In the genomic region with DNA sequence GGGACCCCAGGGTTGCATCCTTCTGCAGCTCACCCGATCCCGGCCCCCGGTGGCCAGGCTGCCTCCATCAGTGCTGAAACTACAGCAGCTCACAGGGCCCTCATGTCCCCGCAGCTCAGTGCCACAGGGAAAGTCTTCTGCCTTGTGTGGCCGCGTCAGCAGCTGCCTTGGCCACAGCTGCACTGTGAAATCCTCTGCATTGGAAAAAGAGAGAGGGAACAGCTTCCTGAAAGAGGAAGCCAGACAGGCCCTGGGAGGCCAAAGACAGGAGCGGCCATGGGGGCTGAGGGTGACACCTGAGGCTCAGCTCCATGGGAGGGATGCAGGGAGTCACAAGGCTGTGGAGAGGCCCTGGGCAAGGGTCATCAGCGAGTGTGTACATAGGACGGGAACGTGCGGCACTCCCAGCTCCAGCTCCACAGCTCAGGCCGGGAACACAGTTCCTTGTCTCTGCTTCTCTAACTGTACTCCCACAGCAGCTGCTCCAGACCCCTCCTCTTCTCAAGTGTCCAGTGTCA, we compare ENCODE assay signal across 1 cellular context.
TF ChIP-seq lines count a peak whose summit lies in the region.

No MANE protein-coding gene starts in this region.

TF ChIP-seq in HepG2, 621 proteins besides CTCF, POLR2A, EP300 and RAD21 (continued from another document):
- TF ChIP-seq, protein P1, sequence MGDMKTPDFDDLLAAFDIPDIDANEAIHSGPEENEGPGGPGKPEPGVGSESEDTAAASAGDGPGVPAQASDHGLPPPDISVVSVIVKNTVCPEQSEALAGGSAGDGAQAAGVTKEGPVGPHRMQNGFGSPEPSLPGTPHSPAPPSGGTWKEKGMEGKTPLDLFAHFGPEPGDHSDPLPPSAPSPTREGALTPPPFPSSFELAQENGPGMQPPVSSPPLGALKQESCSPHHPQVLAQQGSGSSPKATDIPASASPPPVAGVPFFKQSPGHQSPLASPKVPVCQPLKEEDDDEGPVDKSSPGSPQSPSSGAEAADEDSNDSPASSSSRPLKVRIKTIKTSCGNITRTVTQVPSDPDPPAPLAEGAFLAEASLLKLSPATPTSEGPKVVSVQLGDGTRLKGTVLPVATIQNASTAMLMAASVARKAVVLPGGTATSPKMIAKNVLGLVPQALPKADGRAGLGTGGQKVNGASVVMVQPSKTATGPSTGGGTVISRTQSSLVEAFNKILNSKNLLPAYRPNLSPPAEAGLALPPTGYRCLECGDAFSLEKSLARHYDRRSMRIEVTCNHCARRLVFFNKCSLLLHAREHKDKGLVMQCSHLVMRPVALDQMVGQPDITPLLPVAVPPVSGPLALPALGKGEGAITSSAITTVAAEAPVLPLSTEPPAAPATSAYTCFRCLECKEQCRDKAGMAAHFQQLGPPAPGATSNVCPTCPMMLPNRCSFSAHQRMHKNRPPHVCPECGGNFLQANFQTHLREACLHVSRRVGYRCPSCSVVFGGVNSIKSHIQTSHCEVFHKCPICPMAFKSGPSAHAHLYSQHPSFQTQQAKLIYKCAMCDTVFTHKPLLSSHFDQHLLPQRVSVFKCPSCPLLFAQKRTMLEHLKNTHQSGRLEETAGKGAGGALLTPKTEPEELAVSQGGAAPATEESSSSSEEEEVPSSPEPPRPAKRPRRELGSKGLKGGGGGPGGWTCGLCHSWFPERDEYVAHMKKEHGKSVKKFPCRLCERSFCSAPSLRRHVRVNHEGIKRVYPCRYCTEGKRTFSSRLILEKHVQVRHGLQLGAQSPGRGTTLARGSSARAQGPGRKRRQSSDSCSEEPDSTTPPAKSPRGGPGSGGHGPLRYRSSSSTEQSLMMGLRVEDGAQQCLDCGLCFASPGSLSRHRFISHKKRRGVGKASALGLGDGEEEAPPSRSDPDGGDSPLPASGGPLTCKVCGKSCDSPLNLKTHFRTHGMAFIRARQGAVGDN (CRISPR knock-in tag; IDR thresholded peaks at IDR 0.05), result peak; percentile 98
- TF ChIP-seq ELF4 (CRISPR knock-in tag; IDR thresholded peaks at IDR 0.05; ENCODE audit: borderline replicate concordance) (no peak), PHF5A (CRISPR knock-in tag; IDR thresholded peaks at IDR 0.05; ENCODE audit: low read depth, unreplicated experiment) (no peak), STAG1 (CRISPR knock-in tag; IDR thresholded peaks at IDR 0.05) (0 out of 2 replicates have a peak, but pooled peaks have one; percentile 20), ZNF20 (CRISPR knock-in tag; IDR thresholded peaks at IDR 0.05) (no peak), KLF13 (CRISPR knock-in tag; IDR thresholded peaks at IDR 0.05) (no peak), ZNF816 (CRISPR knock-in tag; IDR thresholded peaks at IDR 0.05; ENCODE audit: borderline replicate concordance) (peak; percentile 40; the same call in 1 of the 2 replicates), NFE2 (CRISPR knock-in tag; IDR thresholded peaks at IDR 0.05) (no peak), SRY (CRISPR knock-in tag; IDR thresholded peaks at IDR 0.05) (0 out of 2 replicates have a peak, but pooled peaks have one; percentile 26), POGZ (CRISPR knock-in tag; IDR thresholded peaks at IDR 0.05) (no peak)
- TF ChIP-seq, protein P2, sequence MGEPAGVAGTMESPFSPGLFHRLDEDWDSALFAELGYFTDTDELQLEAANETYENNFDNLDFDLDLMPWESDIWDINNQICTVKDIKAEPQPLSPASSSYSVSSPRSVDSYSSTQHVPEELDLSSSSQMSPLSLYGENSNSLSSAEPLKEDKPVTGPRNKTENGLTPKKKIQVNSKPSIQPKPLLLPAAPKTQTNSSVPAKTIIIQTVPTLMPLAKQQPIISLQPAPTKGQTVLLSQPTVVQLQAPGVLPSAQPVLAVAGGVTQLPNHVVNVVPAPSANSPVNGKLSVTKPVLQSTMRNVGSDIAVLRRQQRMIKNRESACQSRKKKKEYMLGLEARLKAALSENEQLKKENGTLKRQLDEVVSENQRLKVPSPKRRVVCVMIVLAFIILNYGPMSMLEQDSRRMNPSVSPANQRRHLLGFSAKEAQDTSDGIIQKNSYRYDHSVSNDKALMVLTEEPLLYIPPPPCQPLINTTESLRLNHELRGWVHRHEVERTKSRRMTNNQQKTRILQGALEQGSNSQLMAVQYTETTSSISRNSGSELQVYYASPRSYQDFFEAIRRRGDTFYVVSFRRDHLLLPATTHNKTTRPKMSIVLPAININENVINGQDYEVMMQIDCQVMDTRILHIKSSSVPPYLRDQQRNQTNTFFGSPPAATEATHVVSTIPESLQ (CRISPR knock-in tag; conservative IDR thresholded peaks at IDR 0.05), result 0 out of 2 replicates have a peak, but pooled peaks have one; percentile 56
- TF ChIP-seq, protein P3, sequence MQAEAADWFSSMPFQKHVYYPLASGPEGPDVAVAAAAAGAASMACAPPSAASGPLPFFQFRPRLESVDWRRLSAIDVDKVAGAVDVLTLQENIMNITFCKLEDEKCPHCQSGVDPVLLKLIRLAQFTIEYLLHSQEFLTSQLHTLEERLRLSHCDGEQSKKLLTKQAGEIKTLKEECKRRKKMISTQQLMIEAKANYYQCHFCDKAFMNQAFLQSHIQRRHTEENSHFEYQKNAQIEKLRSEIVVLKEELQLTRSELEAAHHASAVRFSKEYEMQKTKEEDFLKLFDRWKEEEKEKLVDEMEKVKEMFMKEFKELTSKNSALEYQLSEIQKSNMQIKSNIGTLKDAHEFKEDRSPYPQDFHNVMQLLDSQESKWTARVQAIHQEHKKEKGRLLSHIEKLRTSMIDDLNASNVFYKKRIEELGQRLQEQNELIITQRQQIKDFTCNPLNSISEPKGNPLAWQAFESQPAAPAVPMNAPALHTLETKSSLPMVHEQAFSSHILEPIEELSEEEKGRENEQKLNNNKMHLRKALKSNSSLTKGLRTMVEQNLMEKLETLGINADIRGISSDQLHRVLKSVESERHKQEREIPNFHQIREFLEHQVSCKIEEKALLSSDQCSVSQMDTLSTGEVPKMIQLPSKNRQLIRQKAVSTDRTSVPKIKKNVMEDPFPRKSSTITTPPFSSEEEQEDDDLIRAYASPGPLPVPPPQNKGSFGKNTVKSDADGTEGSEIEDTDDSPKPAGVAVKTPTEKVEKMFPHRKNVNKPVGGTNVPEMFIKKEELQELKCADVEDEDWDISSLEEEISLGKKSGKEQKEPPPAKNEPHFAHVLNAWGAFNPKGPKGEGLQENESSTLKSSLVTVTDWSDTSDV (CRISPR knock-in tag; IDR thresholded peaks at IDR 0.05), result 0 out of 2 replicates have a peak, but pooled peaks have one; percentile 20
- TF ChIP-seq, protein P4, sequence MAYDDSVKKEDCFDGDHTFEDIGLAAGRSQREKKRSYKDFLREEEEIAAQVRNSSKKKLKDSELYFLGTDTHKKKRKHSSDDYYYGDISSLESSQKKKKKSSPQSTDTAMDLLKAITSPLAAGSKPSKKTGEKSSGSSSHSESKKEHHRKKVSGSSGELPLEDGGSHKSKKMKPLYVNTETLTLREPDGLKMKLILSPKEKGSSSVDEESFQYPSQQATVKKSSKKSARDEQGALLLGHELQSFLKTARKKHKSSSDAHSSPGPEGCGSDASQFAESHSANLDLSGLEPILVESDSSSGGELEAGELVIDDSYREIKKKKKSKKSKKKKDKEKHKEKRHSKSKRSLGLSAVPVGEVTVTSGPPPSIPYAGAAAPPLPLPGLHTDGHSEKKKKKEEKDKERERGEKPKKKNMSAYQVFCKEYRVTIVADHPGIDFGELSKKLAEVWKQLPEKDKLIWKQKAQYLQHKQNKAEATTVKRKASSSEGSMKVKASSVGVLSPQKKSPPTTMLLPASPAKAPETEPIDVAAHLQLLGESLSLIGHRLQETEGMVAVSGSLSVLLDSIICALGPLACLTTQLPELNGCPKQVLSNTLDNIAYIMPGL (CRISPR knock-in tag; IDR thresholded peaks at IDR 0.05; ENCODE audit: borderline replicate concordance in 1 of 2, low read depth in 1 of 2), result peak in 1 of 2 experiments; percentile 57; a peak in 1 of 4 replicates
